In the genomic region with DNA sequence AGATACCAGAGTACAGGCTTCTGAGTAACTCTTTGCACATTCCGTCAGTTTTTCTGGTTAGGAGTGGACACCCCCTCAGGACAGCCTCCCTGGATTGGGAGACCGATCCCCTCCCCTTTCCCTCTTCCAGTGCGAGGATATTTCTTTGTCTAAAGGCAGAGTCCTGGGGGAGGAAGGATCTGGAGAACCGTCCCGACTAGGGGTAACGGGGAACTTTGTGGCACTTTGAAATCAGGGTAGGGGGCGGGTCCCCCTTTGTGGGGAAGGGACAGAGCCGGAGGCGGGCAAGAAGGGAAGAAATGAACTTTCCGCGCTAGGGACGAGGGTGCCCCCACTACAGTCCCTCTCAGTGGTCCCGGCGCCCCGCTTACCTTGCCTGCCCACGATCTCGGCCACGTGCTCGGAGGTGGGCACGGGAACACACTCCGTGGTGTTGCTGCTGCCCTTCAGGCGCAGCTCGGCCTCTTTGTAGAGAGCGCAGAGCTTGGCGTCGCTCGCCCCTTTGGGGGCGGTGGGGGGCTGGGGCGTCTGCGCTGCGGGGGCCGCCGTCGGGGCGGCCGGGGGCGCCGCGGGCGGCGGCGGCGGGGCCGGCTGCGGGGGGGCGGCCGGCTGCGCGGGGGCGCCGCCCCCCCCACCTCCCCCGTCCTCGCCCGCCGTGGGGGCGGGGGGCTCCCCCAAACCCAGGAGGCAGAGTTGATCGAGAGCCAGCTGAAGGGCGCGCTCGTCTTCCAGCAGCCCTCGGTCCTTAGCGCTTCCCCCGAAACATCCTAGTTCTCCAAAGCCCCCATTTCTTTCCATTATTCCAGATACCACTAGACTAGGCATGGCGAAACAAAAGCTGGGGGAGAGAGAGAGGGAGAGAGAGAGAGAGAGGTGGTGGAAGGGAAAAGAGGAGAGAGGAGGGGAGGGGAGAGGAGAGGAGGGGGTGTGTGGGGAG, we compare ENCODE assay signal across 1 cellular context.
A peak's percentile ranks its signal among the peaks of the same experiment; 100 is the strongest.
TF ChIP-seq lines count a peak whose summit lies in the region.

No MANE protein-coding gene starts in this region.

TF ChIP-seq in HepG2, 621 proteins besides CTCF, POLR2A, EP300 and RAD21 (continued from another document):
- TF ChIP-seq, protein P1, sequence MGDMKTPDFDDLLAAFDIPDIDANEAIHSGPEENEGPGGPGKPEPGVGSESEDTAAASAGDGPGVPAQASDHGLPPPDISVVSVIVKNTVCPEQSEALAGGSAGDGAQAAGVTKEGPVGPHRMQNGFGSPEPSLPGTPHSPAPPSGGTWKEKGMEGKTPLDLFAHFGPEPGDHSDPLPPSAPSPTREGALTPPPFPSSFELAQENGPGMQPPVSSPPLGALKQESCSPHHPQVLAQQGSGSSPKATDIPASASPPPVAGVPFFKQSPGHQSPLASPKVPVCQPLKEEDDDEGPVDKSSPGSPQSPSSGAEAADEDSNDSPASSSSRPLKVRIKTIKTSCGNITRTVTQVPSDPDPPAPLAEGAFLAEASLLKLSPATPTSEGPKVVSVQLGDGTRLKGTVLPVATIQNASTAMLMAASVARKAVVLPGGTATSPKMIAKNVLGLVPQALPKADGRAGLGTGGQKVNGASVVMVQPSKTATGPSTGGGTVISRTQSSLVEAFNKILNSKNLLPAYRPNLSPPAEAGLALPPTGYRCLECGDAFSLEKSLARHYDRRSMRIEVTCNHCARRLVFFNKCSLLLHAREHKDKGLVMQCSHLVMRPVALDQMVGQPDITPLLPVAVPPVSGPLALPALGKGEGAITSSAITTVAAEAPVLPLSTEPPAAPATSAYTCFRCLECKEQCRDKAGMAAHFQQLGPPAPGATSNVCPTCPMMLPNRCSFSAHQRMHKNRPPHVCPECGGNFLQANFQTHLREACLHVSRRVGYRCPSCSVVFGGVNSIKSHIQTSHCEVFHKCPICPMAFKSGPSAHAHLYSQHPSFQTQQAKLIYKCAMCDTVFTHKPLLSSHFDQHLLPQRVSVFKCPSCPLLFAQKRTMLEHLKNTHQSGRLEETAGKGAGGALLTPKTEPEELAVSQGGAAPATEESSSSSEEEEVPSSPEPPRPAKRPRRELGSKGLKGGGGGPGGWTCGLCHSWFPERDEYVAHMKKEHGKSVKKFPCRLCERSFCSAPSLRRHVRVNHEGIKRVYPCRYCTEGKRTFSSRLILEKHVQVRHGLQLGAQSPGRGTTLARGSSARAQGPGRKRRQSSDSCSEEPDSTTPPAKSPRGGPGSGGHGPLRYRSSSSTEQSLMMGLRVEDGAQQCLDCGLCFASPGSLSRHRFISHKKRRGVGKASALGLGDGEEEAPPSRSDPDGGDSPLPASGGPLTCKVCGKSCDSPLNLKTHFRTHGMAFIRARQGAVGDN (CRISPR knock-in tag; IDR thresholded peaks at IDR 0.05): peak; percentile 83
- TF ChIP-seq FOXC1 (CRISPR knock-in tag; IDR thresholded peaks at IDR 0.05; ENCODE audit: borderline replicate concordance) (0 out of 2 replicates have a peak, but pooled peaks have one; percentile 47), EEA1 (CRISPR knock-in tag; IDR thresholded peaks at IDR 0.05; ENCODE audit: borderline replicate concordance) (0 out of 2 replicates have a peak, but pooled peaks have one; percentile 48), ADNP (CRISPR knock-in tag; IDR thresholded peaks at IDR 0.05) (no peak), SOX6 (IDR thresholded peaks at IDR 0.05) (no peak), SOX6 (CRISPR knock-in tag; IDR thresholded peaks at IDR 0.05) (0 out of 2 replicates have a peak, but pooled peaks have one; percentile 22), SNAPC2 (CRISPR knock-in tag; IDR thresholded peaks at IDR 0.05) (no peak), ZNF121 (CRISPR knock-in tag; IDR thresholded peaks at IDR 0.05) (0 out of 2 replicates have a peak, but pooled peaks have one; percentile 50), GABPB1 (CRISPR knock-in tag; IDR thresholded peaks at IDR 0.05) (0 out of 2 replicates have a peak, but pooled peaks have one; percentile 14), RBM39 (IDR thresholded peaks at IDR 0.05; ENCODE audit: low read depth, low read length, poor library complexity, severe bottlenecking) (peak; percentile 19), MBD4 (IDR thresholded peaks at IDR 0.05; ENCODE audit: borderline replicate concordance, low read length) (no peak), THAP11 (CRISPR knock-in tag; IDR thresholded peaks at IDR 0.05) (peak; percentile 27; the same call in 1 of the 2 replicates), BRD4 (CRISPR knock-in tag; IDR thresholded peaks at IDR 0.05) (0 out of 2 replicates have a peak, but pooled peaks have one; percentile 2), ZBTB38 (CRISPR knock-in tag; IDR thresholded peaks at IDR 0.05) (0 out of 2 replicates have a peak, but pooled peaks have one; percentile 23), NR1H2 (CRISPR knock-in tag; IDR thresholded peaks at IDR 0.05; ENCODE audit: borderline replicate concordance, low read depth) (0 out of 2 replicates have a peak, but pooled peaks have one; percentile 29), REPIN1 (CRISPR knock-in tag; IDR thresholded peaks at IDR 0.05; ENCODE audit: borderline replicate concordance, low read depth) (no peak)
- TF ChIP-seq, protein P2, sequence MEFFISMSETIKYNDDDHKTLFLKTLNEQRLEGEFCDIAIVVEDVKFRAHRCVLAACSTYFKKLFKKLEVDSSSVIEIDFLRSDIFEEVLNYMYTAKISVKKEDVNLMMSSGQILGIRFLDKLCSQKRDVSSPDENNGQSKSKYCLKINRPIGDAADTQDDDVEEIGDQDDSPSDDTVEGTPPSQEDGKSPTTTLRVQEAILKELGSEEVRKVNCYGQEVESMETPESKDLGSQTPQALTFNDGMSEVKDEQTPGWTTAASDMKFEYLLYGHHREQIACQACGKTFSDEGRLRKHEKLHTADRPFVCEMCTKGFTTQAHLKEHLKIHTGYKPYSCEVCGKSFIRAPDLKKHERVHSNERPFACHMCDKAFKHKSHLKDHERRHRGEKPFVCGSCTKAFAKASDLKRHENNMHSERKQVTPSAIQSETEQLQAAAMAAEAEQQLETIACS (CRISPR knock-in tag; IDR thresholded peaks at IDR 0.05): no peak
- TF ChIP-seq, protein P3, sequence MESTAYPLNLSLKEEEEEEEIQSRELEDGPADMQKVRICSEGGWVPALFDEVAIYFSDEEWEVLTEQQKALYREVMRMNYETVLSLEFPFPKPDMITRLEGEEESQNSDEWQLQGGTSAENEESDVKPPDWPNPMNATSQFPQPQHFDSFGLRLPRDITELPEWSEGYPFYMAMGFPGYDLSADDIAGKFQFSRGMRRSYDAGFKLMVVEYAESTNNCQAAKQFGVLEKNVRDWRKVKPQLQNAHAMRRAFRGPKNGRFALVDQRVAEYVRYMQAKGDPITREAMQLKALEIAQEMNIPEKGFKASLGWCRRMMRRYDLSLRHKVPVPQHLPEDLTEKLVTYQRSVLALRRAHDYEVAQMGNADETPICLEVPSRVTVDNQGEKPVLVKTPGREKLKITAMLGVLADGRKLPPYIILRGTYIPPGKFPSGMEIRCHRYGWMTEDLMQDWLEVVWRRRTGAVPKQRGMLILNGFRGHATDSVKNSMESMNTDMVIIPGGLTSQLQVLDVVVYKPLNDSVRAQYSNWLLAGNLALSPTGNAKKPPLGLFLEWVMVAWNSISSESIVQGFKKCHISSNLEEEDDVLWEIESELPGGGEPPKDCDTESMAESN (CRISPR knock-in tag; conservative IDR thresholded peaks at IDR 0.05): 0 out of 2 replicates have a peak, but pooled peaks have one; percentile 36
- TF ChIP-seq, protein P4, sequence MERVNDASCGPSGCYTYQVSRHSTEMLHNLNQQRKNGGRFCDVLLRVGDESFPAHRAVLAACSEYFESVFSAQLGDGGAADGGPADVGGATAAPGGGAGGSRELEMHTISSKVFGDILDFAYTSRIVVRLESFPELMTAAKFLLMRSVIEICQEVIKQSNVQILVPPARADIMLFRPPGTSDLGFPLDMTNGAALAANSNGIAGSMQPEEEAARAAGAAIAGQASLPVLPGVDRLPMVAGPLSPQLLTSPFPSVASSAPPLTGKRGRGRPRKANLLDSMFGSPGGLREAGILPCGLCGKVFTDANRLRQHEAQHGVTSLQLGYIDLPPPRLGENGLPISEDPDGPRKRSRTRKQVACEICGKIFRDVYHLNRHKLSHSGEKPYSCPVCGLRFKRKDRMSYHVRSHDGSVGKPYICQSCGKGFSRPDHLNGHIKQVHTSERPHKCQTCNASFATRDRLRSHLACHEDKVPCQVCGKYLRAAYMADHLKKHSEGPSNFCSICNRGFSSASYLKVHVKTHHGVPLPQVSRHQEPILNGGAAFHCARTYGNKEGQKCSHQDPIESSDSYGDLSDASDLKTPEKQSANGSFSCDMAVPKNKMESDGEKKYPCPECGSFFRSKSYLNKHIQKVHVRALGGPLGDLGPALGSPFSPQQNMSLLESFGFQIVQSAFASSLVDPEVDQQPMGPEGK (CRISPR knock-in tag; IDR thresholded peaks at IDR 0.05): peak; percentile 56
- TF ChIP-seq, protein P5, sequence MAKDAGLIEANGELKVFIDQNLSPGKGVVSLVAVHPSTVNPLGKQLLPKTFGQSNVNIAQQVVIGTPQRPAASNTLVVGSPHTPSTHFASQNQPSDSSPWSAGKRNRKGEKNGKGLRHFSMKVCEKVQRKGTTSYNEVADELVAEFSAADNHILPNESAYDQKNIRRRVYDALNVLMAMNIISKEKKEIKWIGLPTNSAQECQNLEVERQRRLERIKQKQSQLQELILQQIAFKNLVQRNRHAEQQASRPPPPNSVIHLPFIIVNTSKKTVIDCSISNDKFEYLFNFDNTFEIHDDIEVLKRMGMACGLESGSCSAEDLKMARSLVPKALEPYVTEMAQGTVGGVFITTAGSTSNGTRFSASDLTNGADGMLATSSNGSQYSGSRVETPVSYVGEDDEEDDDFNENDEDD (CRISPR knock-in tag; IDR thresholded peaks at IDR 0.05; ENCODE audit: borderline replicate concordance): 0 out of 2 replicates have a peak, but pooled peaks have one; percentile 34
- TF ChIP-seq, protein P6, sequence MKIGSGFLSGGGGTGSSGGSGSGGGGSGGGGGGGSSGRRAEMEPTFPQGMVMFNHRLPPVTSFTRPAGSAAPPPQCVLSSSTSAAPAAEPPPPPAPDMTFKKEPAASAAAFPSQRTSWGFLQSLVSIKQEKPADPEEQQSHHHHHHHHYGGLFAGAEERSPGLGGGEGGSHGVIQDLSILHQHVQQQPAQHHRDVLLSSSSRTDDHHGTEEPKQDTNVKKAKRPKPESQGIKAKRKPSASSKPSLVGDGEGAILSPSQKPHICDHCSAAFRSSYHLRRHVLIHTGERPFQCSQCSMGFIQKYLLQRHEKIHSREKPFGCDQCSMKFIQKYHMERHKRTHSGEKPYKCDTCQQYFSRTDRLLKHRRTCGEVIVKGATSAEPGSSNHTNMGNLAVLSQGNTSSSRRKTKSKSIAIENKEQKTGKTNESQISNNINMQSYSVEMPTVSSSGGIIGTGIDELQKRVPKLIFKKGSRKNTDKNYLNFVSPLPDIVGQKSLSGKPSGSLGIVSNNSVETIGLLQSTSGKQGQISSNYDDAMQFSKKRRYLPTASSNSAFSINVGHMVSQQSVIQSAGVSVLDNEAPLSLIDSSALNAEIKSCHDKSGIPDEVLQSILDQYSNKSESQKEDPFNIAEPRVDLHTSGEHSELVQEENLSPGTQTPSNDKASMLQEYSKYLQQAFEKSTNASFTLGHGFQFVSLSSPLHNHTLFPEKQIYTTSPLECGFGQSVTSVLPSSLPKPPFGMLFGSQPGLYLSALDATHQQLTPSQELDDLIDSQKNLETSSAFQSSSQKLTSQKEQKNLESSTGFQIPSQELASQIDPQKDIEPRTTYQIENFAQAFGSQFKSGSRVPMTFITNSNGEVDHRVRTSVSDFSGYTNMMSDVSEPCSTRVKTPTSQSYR (CRISPR knock-in tag; IDR thresholded peaks at IDR 0.05; ENCODE audit: borderline replicate concordance): no peak
- TF ChIP-seq, protein P7, sequence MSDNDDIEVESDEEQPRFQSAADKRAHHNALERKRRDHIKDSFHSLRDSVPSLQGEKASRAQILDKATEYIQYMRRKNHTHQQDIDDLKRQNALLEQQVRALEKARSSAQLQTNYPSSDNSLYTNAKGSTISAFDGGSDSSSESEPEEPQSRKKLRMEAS (IDR thresholded peaks at IDR 0.05): peak; percentile 86
TF ChIP-seq in HepG2: peak in this region for 29.
